8 cellular contexts compared by ENCODE assay signal in genomic region chr11:47715082-47715669, GRCh38. TPM values are rescaled to one million over a fixed set of nuclear protein-coding genes. Genes with fewer than 3 reads are reported as not detected.
DNase-seq lines count a peak whose midpoint lies in the region; ATAC-seq and TF ChIP-seq lines count a peak whose summit lies in the region.

TSS of gene AGBL2 (minus strand) at chr11:47715369. CDS start at chr11:47714650, 719 bp downstream.

- DNase-seq in NK-92 (lab: John Stamatoyannopoulos, UW; ENCODE audit: unreplicated experiment) (peak; percentile 20), epithelial cell of esophagus (ENCODE audit: low read depth) (peak; percentile 63)
- DNase-seq in activated CD8-positive, alpha-beta memory T cell treated with anti-CD3 and anti-CD28 coated beads, Interleukin-2, amount 50 U/mL, for 4 hours: peak; percentile 84
- DNase-seq in stimulated activated CD8-positive, alpha-beta memory T cell treated with anti-CD3 and anti-CD28 coated beads, Interleukin-2, amount 100 ng/mL, for 48 hours (ENCODE audit: low read depth in 2 of 2): peak; percentile 83 to 85

- H3K9ac ChIP-seq in BLaER1 treated with 17β-estradiol and CSF1 and Interleukin-3, amounts not matched to agents 10 nM and 100 nM: peak within 1 kb of the TSS; percentile 71 to 84 (median 79)

- no peaks in the 10 kb centered on the region for H3K27me3 ChIP-seq in BLaER1 treated with 17β-estradiol and CSF1 and Interleukin-3, amounts not matched to agents 10 nM and 100 nM
- no peaks in the 10 kb centered on the region for H3K27me3 ChIP-seq in mononuclear cell (ENCODE audit: insufficient read depth, low read length)

- ATAC-seq in GM19324 (IDR thresholded peaks at IDR 0.05; ENCODE audit: low FRiP score, unreplicated experiment) (peak; percentile 99), HG03457 (IDR thresholded peaks at IDR 0.05; ENCODE audit: unreplicated experiment) (peak; percentile 92)

- peak within 1 kb of the TSS; percentile 77 to 99 (median 91) for H3K4me2 ChIP-seq in BLaER1 treated with 17β-estradiol and CSF1 and Interleukin-3, amounts not matched to agents 10 nM and 100 nM

- no peak for TF ChIP-seq CTCF in epithelial cell of esophagus (IDR thresholded peaks at IDR 0.05; ENCODE audit: insufficient read depth, low read depth, low read length, missing control alignments)

- H4K20me1 ChIP-seq in BLaER1 treated with 17β-estradiol and CSF1 and Interleukin-3, amounts not matched to agents 10 nM and 100 nM: peaks cover 0 to 28% (median 4%) of the 10 kb centered on the region in 11 experiments; a peak in 8 of 22 replicates

- no peaks in the 10 kb centered on the region for H3K9me3 ChIP-seq in BLaER1 treated with 17β-estradiol and CSF1 and Interleukin-3, amounts not matched to agents 10 nM and 100 nM (replicated peaks in 1 of 11)
- no peaks in the 10 kb centered on the region for H3K9me3 ChIP-seq in mononuclear cell (ENCODE audit: low read depth, low read length)

- peak within 1 kb of the TSS; percentile 36 to 82 (median 75); a peak in 21 of 22 replicates for H3K27ac ChIP-seq in BLaER1 treated with 17β-estradiol and CSF1 and Interleukin-3, amounts not matched to agents 10 nM and 100 nM

- H3K4me1 ChIP-seq in BLaER1 treated with 17β-estradiol and CSF1 and Interleukin-3, amounts not matched to agents 10 nM and 100 nM: peaks cover 14 to 25% (median 21%) of the 10 kb centered on the region in 10 experiments
- peaks cover 17% of the 10 kb centered on the region for H3K4me1 ChIP-seq in mononuclear cell (ENCODE audit: insufficient read depth, low read length)

- peak within 1 kb of the TSS; percentile 62 to 79 (median 68) for H3K4me3 ChIP-seq in BLaER1 treated with 17β-estradiol and CSF1 and Interleukin-3, amounts not matched to agents 10 nM and 100 nM
- H3K4me3 ChIP-seq in epithelial cell of esophagus (ENCODE audit: low read length): peak within 1 kb of the TSS; percentile 81
- H3K4me3 ChIP-seq in mononuclear cell (ENCODE audit: low read length): peak within 1 kb of the TSS; percentile 89

- H3K36me3 ChIP-seq in BLaER1 treated with 17β-estradiol and CSF1 and Interleukin-3, amounts not matched to agents 10 nM and 100 nM: peaks cover 40 to 47% (median 43%) of the 10 kb centered on the region in 11 experiments

RNA-seq across cellular contexts. Expression of gene AGBL2, which starts in this region (rescaled TPM):
- total RNA-seq in mononuclear cell: 2.1 TPM

Comparison
In these comparisons a context has a peak if more than half of its experiments do, and no peak if none do; other contexts are left out.
1. Peak in every context shown above with its lines: DNase-seq, ATAC-seq, H3K4me3 ChIP-seq and H3K27ac ChIP-seq.
2. DNase-seq: peak in every context shown above with its lines; median percentile 84 in activated CD8-positive, alpha-beta memory T cell treated with anti-CD3 and anti-CD28 coated beads, Interleukin-2, amount 50 U/mL, for 4 hours; 84 in stimulated activated CD8-positive, alpha-beta memory T cell treated with anti-CD3 and anti-CD28 coated beads, Interleukin-2, amount 100 ng/mL, for 48 hours; 63 in epithelial cell of esophagus; 20 in NK-92.